ENCODE assay signal across 8 cellular contexts in the genomic region with DNA sequence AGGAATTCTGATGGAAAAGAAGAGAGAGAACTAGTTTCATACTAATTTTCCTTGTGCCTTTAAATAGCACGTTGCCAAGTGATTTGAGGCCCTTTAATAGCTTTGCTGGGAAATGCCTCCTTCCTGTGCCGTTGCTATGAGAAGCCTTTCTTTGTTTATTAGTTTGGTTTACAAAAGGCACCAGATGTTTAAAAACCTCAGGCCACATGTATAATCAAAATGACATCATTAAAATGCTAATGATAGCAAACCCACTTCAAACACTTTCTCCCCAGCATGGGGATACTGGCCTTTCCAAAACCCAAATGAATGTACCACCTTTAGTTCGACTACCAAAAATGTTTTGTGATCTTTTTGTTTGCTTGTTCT. TPM values are rescaled to one million over a fixed set of nuclear protein-coding genes. Genes with fewer than 3 reads are reported as not detected.
A peak's percentile ranks its signal among the peaks of the same experiment; 100 is the strongest.
DNase-seq lines count a peak whose midpoint lies in the region; ATAC-seq and TF ChIP-seq lines count a peak whose summit lies in the region.

No MANE protein-coding gene starts in this region.

- H3K36me3 ChIP-seq in right atrium auricular region (no peaks in the 10 kb centered on the region), spleen (no peaks in the 10 kb centered on the region)

- DNase-seq in Right ventricle myocardium inferior (ENCODE audit: missing footprints) (no peak), cardiac septum (ENCODE audit: low spot score) (no peak), T-helper 17 cell (no peak), right atrium auricular region (ENCODE audit: low spot score) (no peak), spleen (no peak), ecto neural progenitor cell (ENCODE audit: low spot score) (no peak)

- no peaks in the 10 kb centered on the region for H3K9me3 ChIP-seq in T-helper 17 cell (ENCODE audit: control insufficient read depth, low read length, poor library complexity, severe bottlenecking)
- no peaks in the 10 kb centered on the region for H3K9me3 ChIP-seq in right atrium auricular region
- H3K9me3 ChIP-seq in spleen, result no peaks in the 10 kb centered on the region

- peak overlapping the region; percentile 40 to 63 for H3K27ac ChIP-seq in right atrium auricular region
- peak overlapping the region; percentile 51 to 74 (median 64) for H3K27ac ChIP-seq in spleen

- TF ChIP-seq POLR2A in spleen (IDR thresholded peaks at IDR 0.05), result no peak

- ATAC-seq in Right ventricle myocardium inferior (peak; percentile 34), T-helper 17 cell (peak; percentile 77), GM18867 (IDR thresholded peaks at IDR 0.05; ENCODE audit: unreplicated experiment) (no peak), GM19351 (IDR thresholded peaks at IDR 0.05; ENCODE audit: unreplicated experiment) (no peak)

- H3K27ac Mint-ChIP-seq in T-helper 17 cell, result peak overlapping the region; percentile 87

- TF ChIP-seq CTCF in right atrium auricular region (IDR thresholded peaks at IDR 0.05), result no peak
- TF ChIP-seq CTCF in spleen (IDR thresholded peaks at IDR 0.05 in 8 of 11, conservative IDR thresholded peaks at IDR 0.05 in 3 of 11), result no peak

- 27 to 35% (median 29%) methylated on average over 3 of the region's 3 CpGs for WGBS in spleen, 5 donors

- peaks cover 7% of the 10 kb centered on the region for H3K27me3 Mint-ChIP-seq in T-helper 17 cell

- H3K4me1 ChIP-seq in right atrium auricular region (peaks cover 0 to 22% of the 10 kb centered on the region in 2 donors), spleen (peaks cover 0 to 22% (median 10%) of the 10 kb centered on the region in 6 donors)

- no peaks in the 10 kb centered on the region for H3K27me3 ChIP-seq in right atrium auricular region
- no peaks in the 10 kb centered on the region for H3K27me3 ChIP-seq in spleen (replicated peaks in 1 of 7)

- peaks cover 11% of the 10 kb centered on the region for H3K4me1 Mint-ChIP-seq in T-helper 17 cell

- H3K4me3 ChIP-seq in right atrium auricular region, result no peak overlapping the region
- no peak overlapping the region for H3K4me3 ChIP-seq in spleen

- H3K4me3 Mint-ChIP-seq in T-helper 17 cell, result peak overlapping the region; percentile 67

- intact Hi-C loops in Right ventricle myocardium inferior (cut with DNase I) (no loop called here), cardiac septum (cut with DNase I) (no loop called here), spleen (cut with DNase I; ENCODE audit: low total_unique reads) (no loop called here)

- H3K36me3 Mint-ChIP-seq in T-helper 17 cell (ENCODE audit: low read depth), result peaks cover 2% of the 10 kb centered on the region

RNA-seq across cellular contexts. Expression of gene TBC1D23, which starts 50.0 kb away (rescaled TPM):
- total RNA-seq in Right ventricle myocardium inferior (35.4 TPM), cardiac septum (35.1 TPM), T-helper 17 cell (10 to 100 TPM; 37.4 to 44.2 TPM), right atrium auricular region (10 to 100 TPM; 16.3 to 39.5 TPM), spleen (10 to 100 TPM; 38.3 to 61.4 (median 44.7) TPM)
- polyA plus RNA-seq in spleen, result 10 to 100 TPM; 16.1 to 19.4 (median 18.7) TPM

Comparison
In these comparisons a context has a peak if more than half of its experiments do, and no peak if none do; other contexts are left out.
1. ATAC-seq: peak in Right ventricle myocardium inferior (single experiment) and T-helper 17 cell (single experiment); none in GM18867 (single experiment) and GM19351 (single experiment).